9 cellular contexts compared by ENCODE assay signal in genomic region chr16:85002099-85002541, GRCh38. TPM values are rescaled to one million over a fixed set of nuclear protein-coding genes. Genes with fewer than 3 reads are reported as not detected.
DNase-seq lines count a peak whose midpoint lies in the region; ATAC-seq and TF ChIP-seq lines count a peak whose summit lies in the region.
"Had no signal": no experiment of that assay in that cellular context is flagged by ENCODE, and none has a peak within 500 bp of the region (broad histone marks: within the 10 kb centered on the region; RNA-seq: fewer than 3 reads in every experiment).

No MANE protein-coding gene starts in this region.

- no peak overlapping the region for H3K9ac ChIP-seq in skeletal muscle satellite cell (ENCODE audit: low read depth, low read length)

- TF ChIP-seq CTCF in CD4-positive, alpha-beta T cell (IDR thresholded peaks at IDR 0.05), result no peak
- TF ChIP-seq CTCF in hepatocyte (IDR thresholded peaks at IDR 0.05; ENCODE audit: poor library complexity), result no peak

- H3K4me3 ChIP-seq in hepatocyte, result no peak overlapping the region
- no peak overlapping the region for H3K4me3 ChIP-seq in skeletal muscle satellite cell (ENCODE audit: low read length)

- no peak overlapping the region for H2AFZ ChIP-seq in hepatocyte

- peak overlapping the region; percentile 55 for H3K27ac Mint-ChIP-seq in CD4-positive, alpha-beta T cell
- H3K27ac Mint-ChIP-seq in activated CD8-positive, alpha-beta T cell treated with anti-CD3 and anti-CD28 coated beads, Interleukin-2, amount 10 ng/mL, durations not matched to agents 7 days and 5 days, result peak overlapping the region; percentile 31

- no peaks in the 10 kb centered on the region for H3K9me3 ChIP-seq in CD4-positive, alpha-beta T cell (ENCODE audit: control insufficient read depth, low read length)
- H3K9me3 ChIP-seq in hepatocyte (ENCODE audit: low read depth) (no peaks in the 10 kb centered on the region), skeletal muscle satellite cell (replicated peaks; ENCODE audit: low read length) (no peaks in the 10 kb centered on the region)

- peaks cover 11% of the 10 kb centered on the region for H4K20me1 ChIP-seq in hepatocyte (ENCODE audit: insufficient read depth, poor library complexity, severe bottlenecking)

- POLR2A ChIA-PET in CD4-positive, alpha-beta T cell (lab: Charles Lee), result no interaction called here
- POLR2A ChIA-PET in activated CD8-positive, alpha-beta T cell treated with anti-CD3 and anti-CD28 coated beads, Interleukin-2, amount 10 ng/mL, durations not matched to agents 7 days and 5 days (lab: Charles Lee), result interaction anchor here (0.6 kb wide), 2 partner anchors 264 to 717 kb away, joined by 3 read pairs; no protein-coding TSS in a partner anchor

- no peaks in the 10 kb centered on the region for H3K9me3 Mint-ChIP-seq in CD4-positive, alpha-beta T cell
- H3K9me3 Mint-ChIP-seq in activated CD8-positive, alpha-beta T cell treated with anti-CD3 and anti-CD28 coated beads, Interleukin-2, amount 10 ng/mL, durations not matched to agents 7 days and 5 days (ENCODE audit: insufficient read depth), result no peaks in the 10 kb centered on the region

- H3K9me2 ChIP-seq in hepatocyte (replicated peaks; ENCODE audit: insufficient read depth), result no peaks in the 10 kb centered on the region

- H3K4me1 ChIP-seq in hepatocyte (ENCODE audit: insufficient read depth), result peaks cover 77% of the 10 kb centered on the region
- H3K4me1 ChIP-seq in skeletal muscle satellite cell (ENCODE audit: control insufficient read depth, insufficient read depth, low read length), result peaks cover 84% of the 10 kb centered on the region

- DNase-seq in CD4-positive, alpha-beta T cell, result no peak
- DNase-seq in activated CD8-positive, alpha-beta T cell treated with anti-CD3 and anti-CD28 coated beads, Interleukin-2, amount 10 ng/mL, durations not matched to agents 7 days and 5 days, result no peak
- DNase-seq in hepatocyte (ENCODE audit: low spot score) (no peak), NCI-H1092 (lab: John Stamatoyannopoulos, UW) (no peak), mesenteric fat pad (ENCODE audit: low spot score) (no peak)
- DNase-seq in activated CD4-positive, alpha-beta T cell treated with anti-CD3 and anti-CD28 coated beads, Interleukin-2, amount 50 U/mL, for 4 hours, result no peak
- DNase-seq: DMS79 treated with DMSO at 0.1 percent for 48 hours had no signal

- H3K79me2 ChIP-seq in hepatocyte, result peaks cover 93% of the 10 kb centered on the region

- intact Hi-C loops in CD4-positive, alpha-beta T cell (cut with DNase I, micrococcal nuclease), result no loop called here

- H3K27me3 ChIP-seq in CD4-positive, alpha-beta T cell (ENCODE audit: control insufficient read depth, insufficient read depth, low read length), result no peaks in the 10 kb centered on the region
- H3K27me3 ChIP-seq in hepatocyte (no peaks in the 10 kb centered on the region), skeletal muscle satellite cell (ENCODE audit: control insufficient read depth, insufficient read depth, low read length) (no peaks in the 10 kb centered on the region)

- peaks cover 49% of the 10 kb centered on the region for H3K36me3 Mint-ChIP-seq in CD4-positive, alpha-beta T cell (ENCODE audit: low read depth)
- peaks cover 13% of the 10 kb centered on the region for H3K36me3 Mint-ChIP-seq in activated CD8-positive, alpha-beta T cell treated with anti-CD3 and anti-CD28 coated beads, Interleukin-2, amount 10 ng/mL, durations not matched to agents 7 days and 5 days (ENCODE audit: low read depth)

- H3K27me3 Mint-ChIP-seq in CD4-positive, alpha-beta T cell, result no peaks in the 10 kb centered on the region
- no peaks in the 10 kb centered on the region for H3K27me3 Mint-ChIP-seq in activated CD8-positive, alpha-beta T cell treated with anti-CD3 and anti-CD28 coated beads, Interleukin-2, amount 10 ng/mL, durations not matched to agents 7 days and 5 days (ENCODE audit: low read depth)

- H3K4me3 Mint-ChIP-seq in CD4-positive, alpha-beta T cell, result no peak overlapping the region
- no peak overlapping the region for H3K4me3 Mint-ChIP-seq in activated CD8-positive, alpha-beta T cell treated with anti-CD3 and anti-CD28 coated beads, Interleukin-2, amount 10 ng/mL, durations not matched to agents 7 days and 5 days

- H3K4me1 Mint-ChIP-seq in CD4-positive, alpha-beta T cell (ENCODE audit: low read depth), result peaks cover 65% of the 10 kb centered on the region
- peaks cover 34% of the 10 kb centered on the region for H3K4me1 Mint-ChIP-seq in activated CD8-positive, alpha-beta T cell treated with anti-CD3 and anti-CD28 coated beads, Interleukin-2, amount 10 ng/mL, durations not matched to agents 7 days and 5 days (ENCODE audit: low read depth)

- WGBS in hepatocyte (ENCODE audit: low lambda C conversion rate, missing lambda C conversion rate), result 70% methylated on average over 10 of the region's 10 CpGs

- no peak overlapping the region for H3K27ac ChIP-seq in CD4-positive, alpha-beta T cell (ENCODE audit: low read depth, low read length)
- H3K27ac ChIP-seq in hepatocyte, result peak overlapping the region; percentile 92

- CTCF ChIA-PET in CD4-positive, alpha-beta T cell (lab: Charles Lee), result no interaction called here
- CTCF ChIA-PET in activated CD8-positive, alpha-beta T cell treated with anti-CD3 and anti-CD28 coated beads, Interleukin-2, amount 10 ng/mL, durations not matched to agents 7 days and 5 days (lab: Charles Lee), result interaction anchor here (1.0 kb wide), 1 partner anchor 31 kb away, joined by 4 read pairs; no protein-coding TSS in a partner anchor

- ATAC-seq in CD4-positive, alpha-beta T cell (ENCODE audit: poor library complexity), result no peak
- ATAC-seq in activated CD8-positive, alpha-beta T cell treated with anti-CD3 and anti-CD28 coated beads, Interleukin-2, amount 10 ng/mL, durations not matched to agents 7 days and 5 days, result no peak
- ATAC-seq in GM21360 (IDR thresholded peaks at IDR 0.05; ENCODE audit: unreplicated experiment), result no peak

- H3K36me3 ChIP-seq in hepatocyte (replicated peaks; ENCODE audit: insufficient read depth, low read depth), result no peaks in the 10 kb centered on the region
- H3K36me3 ChIP-seq in skeletal muscle satellite cell (ENCODE audit: insufficient read depth, low read length), result peaks cover 16% of the 10 kb centered on the region

- peak overlapping the region; percentile 50 for H3K4me2 ChIP-seq in hepatocyte
- H3K4me2 ChIP-seq in skeletal muscle satellite cell (ENCODE audit: low read length), result peak overlapping the region; percentile 14

RNA-seq across cellular contexts. Expression of gene ZDHHC7, which starts 9.2 kb away (rescaled TPM):
- 10 to 100 TPM; 39.8 to 44.6 TPM for total RNA-seq in CD4-positive, alpha-beta T cell
- 10 to 100 TPM; 28.1 to 28.7 TPM for total RNA-seq in activated CD8-positive, alpha-beta T cell treated with anti-CD3 and anti-CD28 coated beads, Interleukin-2, amount 10 ng/mL, durations not matched to agents 7 days and 5 days
- total RNA-seq in hepatocyte, result 59.2 and 65.2 TPM in 2 replicates
- 50.0 and 51.4 TPM in 2 replicates for polyA plus RNA-seq in hepatocyte
- total RNA-seq in skeletal muscle satellite cell (2012; rRNA removed), result 37.3 and 42.6 TPM in 2 replicates
- total RNA-seq in mesenteric fat pad, result 45.6 TPM

RNA-seq across cellular contexts. Expression of gene KIAA0513, which starts 25.5 kb away (rescaled TPM):
- total RNA-seq in CD4-positive, alpha-beta T cell, result 10 to 100 TPM in 1 of 2 experiments, 1 to 10 TPM in 1; 9.0 to 10.9 TPM
- total RNA-seq in activated CD8-positive, alpha-beta T cell treated with anti-CD3 and anti-CD28 coated beads, Interleukin-2, amount 10 ng/mL, durations not matched to agents 7 days and 5 days, result 1 to 10 TPM; 8.1 to 9.1 TPM
- total RNA-seq in hepatocyte, result 6.9 and 14.9 TPM in 2 replicates
- 8.1 and 10.1 TPM in 2 replicates for polyA plus RNA-seq in hepatocyte
- total RNA-seq in skeletal muscle satellite cell (2012; rRNA removed), result 6.3 and 6.6 TPM in 2 replicates
- total RNA-seq in mesenteric fat pad, result 12.7 TPM
